ENCODE assay signal across 8 cellular contexts in genomic region chr17:20992987-20993862, GRCh38. TPM values are rescaled to one million over a fixed set of nuclear protein-coding genes. Genes with fewer than 3 reads are reported as not detected.
DNase-seq lines count a peak whose midpoint lies in the region; TF ChIP-seq lines count a peak whose summit lies in the region.

No MANE protein-coding gene starts in this region.

- H3K23ac ChIP-seq in neuronal stem cell (ENCODE audit: low read depth, low read length, poor library complexity) = no peak overlapping the region

- no peak overlapping the region for H3K4ac ChIP-seq in neuronal stem cell (ENCODE audit: low read length)

- H3K18ac ChIP-seq in neuronal stem cell (ENCODE audit: low read length) = peak overlapping the region; percentile 1

- in situ Hi-C loops in Caki2 (cut with HindIII; ENCODE audit: low pct_unique_long_range_greater_than_20kb, low sequenced_read_pairs) = no loop called here

- H3K27me3 ChIP-seq in neuronal stem cell (ENCODE audit: control insufficient read depth in 3 of 3, insufficient read depth in 3 of 3, low read depth in 1 of 3, low read length in 3 of 3) = no peaks in the 10 kb centered on the region

- peaks cover 0 to 24% of the 10 kb centered on the region in 2 donors for H3K36me3 ChIP-seq in neuronal stem cell (replicated peaks in 1 of 2; ENCODE audit: control insufficient read depth in 2 of 2, insufficient read depth in 2 of 2, low read length in 2 of 2)

- H3K14ac ChIP-seq in neuronal stem cell (ENCODE audit: low read length) = no peak overlapping the region

- peak overlapping the region; percentile 13 for H3K27ac ChIP-seq in neuronal stem cell (replicated peaks; ENCODE audit: low read length)
- H3K27ac ChIP-seq in substantia nigra (ENCODE audit: low read depth, low read length, poor library complexity, severe bottlenecking) = peak overlapping the region; percentile 94

- H2BK120ac ChIP-seq in neuronal stem cell (ENCODE audit: low read depth, low read length) = no peak overlapping the region

- no CpG with 5 or more reads among the region's 17 CpGs for WGBS in neuronal stem cell (ENCODE audit: extremely low coverage in 2 of 2, insufficient read length in 2 of 2, insufficient replicate concordance in 1 of 2), 2 donors

- H3K4me3 ChIP-seq in fibroblast of villous mesenchyme (ENCODE audit: low read depth, low read length) (no peak overlapping the region), neuronal stem cell (ENCODE audit: low read length in 2 of 2) (no peak overlapping the region)

- H3K79me1 ChIP-seq in neuronal stem cell (ENCODE audit: low read depth, low read length) = no peaks in the 10 kb centered on the region

- TF ChIP-seq CTCF in fibroblast of villous mesenchyme (IDR thresholded peaks at IDR 0.05; ENCODE audit: insufficient read depth, low read depth, low read length) = peak; percentile 96

- no peak overlapping the region for H2BK15ac ChIP-seq in neuronal stem cell (ENCODE audit: low read length)

- no peak overlapping the region for H2BK5ac ChIP-seq in neuronal stem cell (ENCODE audit: low read length)

- H4K8ac ChIP-seq in neuronal stem cell (ENCODE audit: low read depth, low read length) = no peak overlapping the region

- no peak overlapping the region for H2BK12ac ChIP-seq in neuronal stem cell (ENCODE audit: low read length)

- H4K91ac ChIP-seq in neuronal stem cell (ENCODE audit: low read depth, low read length, poor library complexity) = no peak overlapping the region

- H3K4me2 ChIP-seq in neuronal stem cell (ENCODE audit: insufficient read depth, low read length, poor library complexity, severe bottlenecking) = no peak overlapping the region

- H2AK5ac ChIP-seq in neuronal stem cell (ENCODE audit: low read depth, low read length) = no peak overlapping the region

- H3K4me1 ChIP-seq in neuronal stem cell (ENCODE audit: control insufficient read depth in 2 of 2, insufficient read depth in 1 of 2, low read depth in 1 of 2, low read length in 2 of 2) = peaks cover 6 to 14% of the 10 kb centered on the region in 2 donors

- peak overlapping the region; percentile 65 for H2AFZ ChIP-seq in neuronal stem cell (ENCODE audit: low read length)

- no peaks in the 10 kb centered on the region for H3K9me3 ChIP-seq in neuronal stem cell (replicated peaks in 1 of 2; ENCODE audit: control insufficient read depth in 2 of 2, insufficient read depth in 1 of 2, low read depth in 1 of 2, low read length in 2 of 2)

- H3K9ac ChIP-seq in neuronal stem cell (ENCODE audit: low read depth, low read length, poor library complexity) = peak overlapping the region; percentile 26

- DNase-seq in Caki2 (ENCODE audit: low read depth) = peak; percentile 60
- DNase-seq in HK-2 (ENCODE audit: unreplicated experiment) = peak; percentile 60
- peak; percentile 93 for DNase-seq in RKO (ENCODE audit: low spot score)
- DNase-seq in activated T-helper 9 cell treated with anti-CD3 and anti-CD28 coated beads, Interleukin-2, amount 50 U/mL, for 16 hours (ENCODE audit: low read depth) = peak; percentile 36
- DNase-seq in fibroblast of villous mesenchyme (ENCODE audit: low read depth) = peak; percentile 82
- DNase-seq in neuronal stem cell (ENCODE audit: low spot score) = peak; percentile 82
- peak in 42 of 49 donors; percentile 35 to 86 (median 68) for DNase-seq in substantia nigra (lab: John Stamatoyannopoulos, UW)
- DNase-seq in NCI-H2107 treated with DMSO at 0.1 percent for 48 hours (lab: John Stamatoyannopoulos, UW; ENCODE audit: unreplicated experiment) = no peak

RNA-seq across cellular contexts. Expression of gene USP22, which starts 49.6 kb away (rescaled TPM):
- 115 and 144 TPM in 2 replicates for total RNA-seq in Caki2 (2014; rRNA removed; shearing (Covaris generic); ENCODE audit: low replicate concordance)
- 258 and 297 TPM in 2 replicates for total RNA-seq in fibroblast of villous mesenchyme
- polyA plus RNA-seq in neuronal stem cell (2013, experiment 1 of 2) = 144 TPM
- 140 TPM for polyA plus RNA-seq in neuronal stem cell (2013, experiment 2 of 2)
